ENCODE assay signal across 8 cellular contexts in the genomic region with DNA sequence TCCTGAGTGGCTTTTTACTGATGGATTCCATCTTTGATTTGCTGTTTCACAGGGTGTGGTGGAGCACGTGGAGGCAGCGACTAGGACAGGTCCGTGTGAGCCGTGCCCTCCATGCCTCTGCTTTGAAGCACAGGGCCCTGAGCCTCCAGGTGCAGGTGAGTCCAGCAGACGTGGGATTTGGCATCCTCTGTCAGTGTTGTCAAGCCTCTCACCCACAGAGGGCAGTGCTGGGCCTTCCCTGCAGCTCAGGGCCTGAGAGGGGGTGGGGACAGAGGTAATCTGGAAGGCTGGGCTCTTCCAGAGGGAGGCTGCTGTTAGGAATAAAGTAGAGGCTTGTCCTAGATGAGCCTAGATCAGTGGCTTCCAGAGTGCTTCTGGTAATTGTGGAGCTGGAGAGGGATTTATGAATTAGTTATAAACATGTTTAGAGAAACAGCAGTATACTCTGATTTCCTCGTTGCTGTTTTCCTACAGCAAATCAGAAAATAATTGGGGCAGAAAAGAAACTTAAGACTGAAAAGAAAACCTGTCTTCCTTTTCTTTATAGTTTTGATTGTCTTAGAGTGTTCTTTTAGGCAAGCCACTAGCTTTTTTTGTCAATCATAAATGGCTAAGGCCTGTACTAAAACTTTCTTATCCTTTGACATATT.
DNase-seq lines count a peak whose midpoint lies in the region; ATAC-seq and TF ChIP-seq lines count a peak whose summit lies in the region.

No MANE protein-coding gene starts in this region.

- H3K27me3 Mint-ChIP-seq in effector memory CD8-positive, alpha-beta T cell = no peaks in the 10 kb centered on the region
- H3K27me3 Mint-ChIP-seq in memory B cell = no peaks in the 10 kb centered on the region

- H3K4me3 Mint-ChIP-seq in effector memory CD8-positive, alpha-beta T cell = no peak overlapping the region
- no peak overlapping the region for H3K4me3 Mint-ChIP-seq in memory B cell

- peak; percentile 90 for TF ChIP-seq CTCF in AG09319 (IDR thresholded peaks at IDR 0.05; ENCODE audit: low read depth, low read length)

- peak overlapping the region; percentile 57 to 78 for H3K27ac Mint-ChIP-seq in effector memory CD8-positive, alpha-beta T cell
- H3K27ac Mint-ChIP-seq in memory B cell = no peak overlapping the region

- peaks cover 0 to 5% of the 10 kb centered on the region in 2 donors for H3K4me1 Mint-ChIP-seq in effector memory CD8-positive, alpha-beta T cell (ENCODE audit: low read depth in 2 of 2)
- no peaks in the 10 kb centered on the region for H3K4me1 Mint-ChIP-seq in memory B cell

- no peaks in the 10 kb centered on the region for H3K9me3 Mint-ChIP-seq in effector memory CD8-positive, alpha-beta T cell
- H3K9me3 Mint-ChIP-seq in memory B cell = no peaks in the 10 kb centered on the region

- ATAC-seq in effector memory CD8-positive, alpha-beta T cell (replicated peaks) = peak; percentile 47
- ATAC-seq in memory B cell (ENCODE audit: low read depth) (peak; percentile 82), GM18868 (IDR thresholded peaks at IDR 0.05; ENCODE audit: unreplicated experiment) (no peak)

- peak; percentile 43 for DNase-seq in AG09319 (ENCODE audit: extremely low read depth, low read depth)
- DNase-seq in H7 = peak; percentile 86
- peak; percentile 82 for DNase-seq in NCI-H510A (lab: John Stamatoyannopoulos, UW)
- DNase-seq in activated CD4-positive, alpha-beta T cell treated with anti-CD3 and anti-CD28 coated beads, Interleukin-2, amount 50 U/mL, for 48 hours = peak; percentile 61 to 73
- DNase-seq in effector memory CD8-positive, alpha-beta T cell = peak in 2 of 3 experiments; percentile 9 to 19
- peak; percentile 23 to 39 for DNase-seq in memory B cell (ENCODE audit: low spot score in 2 of 2)
- peak; percentile 21 for DNase-seq in stimulated activated CD8-positive, alpha-beta memory T cell treated with anti-CD3 and anti-CD28 coated beads, Interleukin-7, amount 100 ng/mL, for 24 hours (ENCODE audit: low read depth)

- H3K27me3 ChIP-seq in H7 (ENCODE audit: control insufficient read depth, insufficient read depth, low read length) = no peaks in the 10 kb centered on the region

- H3K36me3 ChIP-seq in H7 (replicated peaks; ENCODE audit: control insufficient read depth, insufficient read depth, low read length) = no peaks in the 10 kb centered on the region

- H3K36me3 Mint-ChIP-seq in effector memory CD8-positive, alpha-beta T cell (ENCODE audit: insufficient read depth) = peaks cover 73% of the 10 kb centered on the region
- H3K36me3 Mint-ChIP-seq in memory B cell = peaks cover 16% of the 10 kb centered on the region

- no peak overlapping the region for H3K4me3 ChIP-seq in H7 (ENCODE audit: insufficient read depth, low read depth, low read length)

Comparison
In these comparisons a context has a peak if more than half of its experiments do, and no peak if none do; other contexts are left out.
1. DNase-seq: peak in every context shown above with its lines; median percentile 86 in H7; 82 in NCI-H510A; 67 in activated CD4-positive, alpha-beta T cell treated with anti-CD3 and anti-CD28 coated beads, Interleukin-2, amount 50 U/mL, for 48 hours; 43 in AG09319; 31 in memory B cell; 21 in stimulated activated CD8-positive, alpha-beta memory T cell treated with anti-CD3 and anti-CD28 coated beads, Interleukin-7, amount 100 ng/mL, for 24 hours; 14 in effector memory CD8-positive, alpha-beta T cell.